Comparison of ENCODE assay signal across 16 cellular contexts in the genomic region with DNA sequence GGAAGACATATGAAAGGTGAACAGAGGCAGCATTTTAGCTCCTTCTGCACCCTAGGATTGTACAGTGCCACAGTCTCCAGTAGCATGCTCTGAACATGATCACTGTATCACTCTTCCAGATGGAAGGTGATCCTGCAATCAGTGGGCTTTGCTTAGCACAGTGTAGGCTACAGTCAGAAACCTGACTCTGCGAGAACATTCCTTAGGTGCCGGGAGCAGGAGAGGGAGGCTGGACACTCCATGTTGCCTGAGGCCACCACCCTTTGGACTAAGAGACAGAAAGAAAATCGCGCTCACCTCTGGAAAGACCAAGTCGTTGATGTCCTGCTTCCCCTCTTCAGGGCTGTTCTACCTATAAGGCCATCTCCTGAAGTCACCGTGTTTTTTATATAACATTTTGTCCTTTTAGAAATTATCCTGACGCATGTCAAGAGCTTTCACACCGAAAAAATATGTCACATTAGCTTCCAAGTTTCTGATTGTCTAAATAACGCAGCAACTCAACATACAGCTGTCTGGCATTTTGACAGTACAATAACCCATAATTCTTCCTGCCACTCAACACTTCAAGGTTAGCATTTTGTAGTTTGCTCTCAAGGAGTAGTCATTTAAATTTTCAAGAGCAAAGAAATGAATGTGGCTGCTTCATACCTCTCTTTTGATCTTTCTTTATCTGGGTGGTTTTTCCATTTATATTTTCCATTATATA.
A peak's percentile ranks its signal among the peaks of the same experiment; 100 is the strongest.
DNase-seq lines count a peak whose midpoint lies in the region; ATAC-seq and TF ChIP-seq lines count a peak whose summit lies in the region.
"Had no signal": no experiment of that assay in that cellular context is flagged by ENCODE, and none has a peak within 500 bp of the region (broad histone marks: within the 10 kb centered on the region; RNA-seq: fewer than 3 reads in every experiment).

No MANE protein-coding gene starts in this region.

- no peak overlapping the region for H3K4ac ChIP-seq in mesenchymal stem cell (ENCODE audit: low read depth in 1 of 2, low read length in 2 of 2)

- no peak overlapping the region for H2BK15ac ChIP-seq in mesenchymal stem cell (ENCODE audit: low read depth, poor library complexity, severe bottlenecking)

- no peak overlapping the region for H3K18ac ChIP-seq in mesenchymal stem cell (ENCODE audit: low read depth in 1 of 2, low read length in 2 of 2)

- no peak overlapping the region for H3K4me3 Mint-ChIP-seq in GM23338
- H3K4me3 Mint-ChIP-seq: CD8-positive, alpha-beta T cell had no signal

- H3K27me3 Mint-ChIP-seq in GM23338 (ENCODE audit: insufficient read depth, low read depth, poor library complexity): no peaks in the 10 kb centered on the region

- peaks cover 7% of the 10 kb centered on the region for H3K9me2 ChIP-seq in GM23338 (ENCODE audit: insufficient read depth)

- no peaks in the 10 kb centered on the region; the same call in 2 of the 3 replicates for H3K9me3 Mint-ChIP-seq in GM23338
- H3K9me3 Mint-ChIP-seq: CD8-positive, alpha-beta T cell had no signal

- no peak overlapping the region for H2BK120ac ChIP-seq in mesenchymal stem cell (ENCODE audit: low read depth, low read length)

- H3K36me3 ChIP-seq in mesenchymal stem cell (ENCODE audit: control insufficient read depth in 1 of 2, insufficient read depth in 2 of 2, low read depth in 1 of 2, low read length in 2 of 2) (no peaks in the 10 kb centered on the region), GM23338 (ENCODE audit: insufficient read depth) (no peaks in the 10 kb centered on the region)
- H3K36me3 ChIP-seq: BLaER1, HAP-1 had no signal

- H4K8ac ChIP-seq in mesenchymal stem cell (ENCODE audit: low read length): no peak overlapping the region

- no peak for TF ChIP-seq CTCF in GM23338 (conservative IDR thresholded peaks at IDR 0.05; ENCODE audit: low read depth in 2 of 2)

- H3K4me2 ChIP-seq in mesenchymal stem cell (ENCODE audit: low read length, poor library complexity, severe bottlenecking) (no peak overlapping the region), GM23338 (no peak overlapping the region)
- H3K4me2 ChIP-seq: BLaER1 had no signal

- no peak overlapping the region for H2BK12ac ChIP-seq in mesenchymal stem cell (ENCODE audit: low read length in 2 of 2)

- ATAC-seq in GM23338 (no peak), HG03045 (IDR thresholded peaks at IDR 0.05; ENCODE audit: unreplicated experiment) (no peak)
- ATAC-seq: CD8-positive, alpha-beta T cell had no signal

- H3F3A ChIP-seq in GM23338 (replicated peaks; ENCODE audit: low read depth): no peaks in the 10 kb centered on the region

- H3K9ac ChIP-seq in mesenchymal stem cell (ENCODE audit: low read length): no peak overlapping the region
- H3K9ac ChIP-seq: BLaER1 had no signal

- no peak overlapping the region for H3K27ac Mint-ChIP-seq in GM23338
- H3K27ac Mint-ChIP-seq: CD8-positive, alpha-beta T cell had no signal

- DNase-seq in ELF-1 (ENCODE audit: low read depth, low spot score) (peak; percentile 57), NCI-H2227 (lab: John Stamatoyannopoulos, UW; ENCODE audit: unreplicated experiment) (peak; percentile 30), mesenchymal stem cell (no peak), head of caudate nucleus (no peak), GM23338 (ENCODE audit: low spot score) (no peak)
- DNase-seq in activated CD4-positive, alpha-beta T cell treated with anti-CD3 and anti-CD28 coated beads, Interleukin-2, amount 50 U/mL, for 4 hours: no peak
- DNase-seq: 8988T; CD8-positive, alpha-beta T cell; DMS 273 treated with DMSO at 0.1 percent for 48 hours; DMS53; DND-41; IMR-90 had no signal

- WGBS in mesenchymal stem cell: 86% methylated on average over 9 of the region's 9 CpGs

- H4K91ac ChIP-seq in mesenchymal stem cell (ENCODE audit: low read length): peak overlapping the region; percentile 7

- H2AFZ ChIP-seq in mesenchymal stem cell (ENCODE audit: low read depth, low read length): no peak overlapping the region
- no peak overlapping the region for H2AFZ ChIP-seq in GM23338

- intact Hi-C loops in head of caudate nucleus (cut with DNase I): no loop called here

- H3K9me3 ChIP-seq in mesenchymal stem cell (ENCODE audit: control insufficient read depth, low read length): no peaks in the 10 kb centered on the region
- H3K9me3 ChIP-seq: BLaER1, HAP-1 had no signal

- no peaks in the 10 kb centered on the region for H4K20me1 ChIP-seq in GM23338 (replicated peaks; ENCODE audit: insufficient read depth)
- H4K20me1 ChIP-seq: BLaER1 had no signal

- H2BK5ac ChIP-seq in mesenchymal stem cell (ENCODE audit: low read depth, low read length, poor library complexity, severe bottlenecking): no peak overlapping the region

- H3K23ac ChIP-seq in mesenchymal stem cell (ENCODE audit: low read length in 2 of 2): no peak overlapping the region

- no peak overlapping the region for H3K27ac ChIP-seq in mesenchymal stem cell (ENCODE audit: low read length, poor library complexity, severe bottlenecking)
- no peak overlapping the region for H3K27ac ChIP-seq in GM23338 (ENCODE audit: low read depth)
- H3K27ac ChIP-seq: BLaER1, HL-60 had no signal

- no peak overlapping the region for H2AK5ac ChIP-seq in mesenchymal stem cell (ENCODE audit: low read length, severe bottlenecking)

- no peaks in the 10 kb centered on the region for H3K4me1 Mint-ChIP-seq in GM23338

- H3K4me1 ChIP-seq in mesenchymal stem cell (ENCODE audit: control insufficient read depth, insufficient read depth, low read depth, low read length) (no peaks in the 10 kb centered on the region), GM23338 (ENCODE audit: insufficient read depth) (no peaks in the 10 kb centered on the region)
- H3K4me1 ChIP-seq: BLaER1, HAP-1 had no signal

- H3K79me2 ChIP-seq in GM23338 (replicated peaks; ENCODE audit: insufficient read depth): no peaks in the 10 kb centered on the region

- no peaks in the 10 kb centered on the region for H3K36me3 Mint-ChIP-seq in GM23338 (ENCODE audit: low read depth)
- H3K36me3 Mint-ChIP-seq: CD8-positive, alpha-beta T cell had no signal

- H3K27me3 ChIP-seq in mesenchymal stem cell (ENCODE audit: control insufficient read depth in 1 of 2, insufficient read depth in 1 of 2, low read length in 2 of 2) (peaks cover 0 to 31% of the 10 kb centered on the region in 2 experiments), GM23338 (ENCODE audit: insufficient read depth) (no peaks in the 10 kb centered on the region)
- H3K27me3 ChIP-seq: BLaER1 had no signal

- H3K4me3 ChIP-seq in mesenchymal stem cell (ENCODE audit: insufficient read depth in 1 of 2, low read depth in 1 of 2, low read length in 2 of 2): no peak overlapping the region
- no peak overlapping the region for H3K4me3 ChIP-seq in GM23338
- H3K4me3 ChIP-seq: BLaER1, HAP-1 had no signal

- no peaks in the 10 kb centered on the region for H3K79me1 ChIP-seq in mesenchymal stem cell (replicated peaks; ENCODE audit: low read length, poor library complexity, severe bottlenecking)

- H3K14ac ChIP-seq in mesenchymal stem cell (ENCODE audit: low read length in 2 of 2): no peak overlapping the region

TF ChIP-seq in GM23338, 12 proteins besides CTCF, POLR2A, EP300 and RAD21 (continues in another document):
- no peak for TF ChIP-seq NANOG (IDR thresholded peaks at IDR 0.05; ENCODE audit: borderline replicate concordance)
- no peak for TF ChIP-seq STAT1 (IDR thresholded peaks at IDR 0.05; ENCODE audit: unreplicated experiment)
- no peak for TF ChIP-seq ZNF114 (CRISPR knock-in tag; IDR thresholded peaks at IDR 0.05)
- no peak for TF ChIP-seq EZH2 (IDR thresholded peaks at IDR 0.05; ENCODE audit: low read depth, unreplicated experiment)
- no peak for TF ChIP-seq CREB1 (CRISPR knock-in tag; IDR thresholded peaks at IDR 0.05; ENCODE audit: low read depth)

Comparison
In these comparisons a context has a peak if more than half of its experiments do, and no peak if none do; other contexts are left out.
1. DNase-seq: peak in ELF-1 (single experiment) and NCI-H2227 (single experiment); none in mesenchymal stem cell (single experiment), head of caudate nucleus (0 of 42), activated CD4-positive, alpha-beta T cell treated with anti-CD3 and anti-CD28 coated beads, Interleukin-2, amount 50 U/mL, for 4 hours (0 of 2) and GM23338 (single experiment).